8 cellular contexts compared by ENCODE assay signal in genomic region chr3:197711973-197712707, GRCh38. TPM values are rescaled to one million over a fixed set of nuclear protein-coding genes. Genes with fewer than 3 reads are reported as not detected.
DNase-seq lines count a peak whose midpoint lies in the region; ATAC-seq and TF ChIP-seq lines count a peak whose summit lies in the region.

No MANE protein-coding gene starts in this region.

- ATAC-seq in GM18519 (IDR thresholded peaks at IDR 0.05; ENCODE audit: low FRiP score, unreplicated experiment) (peak; percentile 75), HG02973 (IDR thresholded peaks at IDR 0.05; ENCODE audit: unreplicated experiment) (peak; percentile 87)
- ATAC-seq in activated CD8-positive, alpha-beta memory T cell treated with anti-CD3 and anti-CD28 coated beads, Interleukin-2, amount 10 ng/mL, durations not matched to agents 7 days and 5 days = peak; percentile 100

- H3K36me3 ChIP-seq in endodermal cell (ENCODE audit: control insufficient read depth, insufficient read depth, low read length) = no peaks in the 10 kb centered on the region

- no peak overlapping the region for H3K4me3 ChIP-seq in endodermal cell (ENCODE audit: low read length)

- CTCF ChIA-PET in activated CD8-positive, alpha-beta memory T cell treated with anti-CD3 and anti-CD28 coated beads, Interleukin-2, amount 10 ng/mL, durations not matched to agents 7 days and 5 days (lab: Charles Lee) = interaction anchor here (0.6 to 3.2 kb wide), 8 partner anchors 9 to 455 kb away, joined by 3 to 15 read pairs (median 3); partner anchors contain the start of gene RUBCN

- peaks cover 34% of the 10 kb centered on the region for H3K36me3 Mint-ChIP-seq in activated CD8-positive, alpha-beta memory T cell treated with anti-CD3 and anti-CD28 coated beads, Interleukin-2, amount 10 ng/mL, durations not matched to agents 7 days and 5 days
- H3K36me3 Mint-ChIP-seq in endodermal cell (ENCODE audit: low read depth) (peaks cover 38% of the 10 kb centered on the region), mesothelial cell of epicardium (peaks cover 6% of the 10 kb centered on the region)

- H3K27me3 ChIP-seq in endodermal cell (ENCODE audit: control insufficient read depth, insufficient read depth, low read length, poor library complexity, severe bottlenecking) = no peaks in the 10 kb centered on the region

- peaks cover 7% of the 10 kb centered on the region for H3K9me3 ChIP-seq in endodermal cell (ENCODE audit: control insufficient read depth, low read length)

- H3K4me1 ChIP-seq in endodermal cell (ENCODE audit: control insufficient read depth, insufficient read depth, low read length) = no peaks in the 10 kb centered on the region

- DNase-seq in NK-92 (lab: John Stamatoyannopoulos, UW; ENCODE audit: unreplicated experiment) (peak; percentile 22), endodermal cell (peak; percentile 88), mesothelial cell of epicardium (ENCODE audit: low spot score in 2 of 2, unreplicated experiment in 2 of 2) (peak; percentile 58 to 77), NCI-H128 (lab: John Stamatoyannopoulos, UW; ENCODE audit: unreplicated experiment) (no peak)
- peak; percentile 95 for DNase-seq in activated CD8-positive, alpha-beta memory T cell treated with anti-CD3 and anti-CD28 coated beads, Interleukin-2, amount 10 ng/mL, durations not matched to agents 7 days and 5 days
- peak; percentile 72 for DNase-seq in stimulated activated CD8-positive, alpha-beta memory T cell treated with anti-CD3 and anti-CD28 coated beads, Interleukin-15, amount 100 ng/mL, for 1 hour (ENCODE audit: low read depth)

- H3K27ac Mint-ChIP-seq in activated CD8-positive, alpha-beta memory T cell treated with anti-CD3 and anti-CD28 coated beads, Interleukin-2, amount 10 ng/mL, durations not matched to agents 7 days and 5 days = peak overlapping the region; percentile 100
- H3K27ac Mint-ChIP-seq in endodermal cell = peak overlapping the region; percentile 81
- peak overlapping the region; percentile 99 for H3K27ac Mint-ChIP-seq in mesothelial cell of epicardium

- no peaks in the 10 kb centered on the region for H3K9me3 Mint-ChIP-seq in activated CD8-positive, alpha-beta memory T cell treated with anti-CD3 and anti-CD28 coated beads, Interleukin-2, amount 10 ng/mL, durations not matched to agents 7 days and 5 days (ENCODE audit: low read depth)
- peaks cover 5% of the 10 kb centered on the region for H3K9me3 Mint-ChIP-seq in endodermal cell
- H3K9me3 Mint-ChIP-seq in mesothelial cell of epicardium = no peaks in the 10 kb centered on the region

- H3K27ac ChIP-seq in endodermal cell (ENCODE audit: low read depth, low read length) = peak overlapping the region; percentile 74

- no peaks in the 10 kb centered on the region for H3K27me3 Mint-ChIP-seq in activated CD8-positive, alpha-beta memory T cell treated with anti-CD3 and anti-CD28 coated beads, Interleukin-2, amount 10 ng/mL, durations not matched to agents 7 days and 5 days
- H3K27me3 Mint-ChIP-seq in endodermal cell (ENCODE audit: insufficient read depth) = no peaks in the 10 kb centered on the region
- H3K27me3 Mint-ChIP-seq in mesothelial cell of epicardium (ENCODE audit: low read depth) = no peaks in the 10 kb centered on the region

- H3K4me3 Mint-ChIP-seq in activated CD8-positive, alpha-beta memory T cell treated with anti-CD3 and anti-CD28 coated beads, Interleukin-2, amount 10 ng/mL, durations not matched to agents 7 days and 5 days = peak overlapping the region; percentile 77
- no peak overlapping the region for H3K4me3 Mint-ChIP-seq in endodermal cell
- peak overlapping the region; percentile 64 for H3K4me3 Mint-ChIP-seq in mesothelial cell of epicardium

- WGBS in endodermal cell (ENCODE audit: insufficient coverage in 1 of 2, insufficient read length in 1 of 2), 2 experiments = 31 to 52% methylated on average over 7 to 9 of the region's 9 CpGs

- H3K9ac ChIP-seq in endodermal cell (ENCODE audit: extremely low read depth, low read length, poor library complexity, severe bottlenecking) = peak overlapping the region; percentile 16

- TF ChIP-seq CTCF in endodermal cell (conservative IDR thresholded peaks at IDR 0.05) (no peak), mesothelial cell of epicardium (IDR thresholded peaks at IDR 0.05; ENCODE audit: unreplicated experiment) (no peak)

- peaks cover 36% of the 10 kb centered on the region for H3K4me1 Mint-ChIP-seq in activated CD8-positive, alpha-beta memory T cell treated with anti-CD3 and anti-CD28 coated beads, Interleukin-2, amount 10 ng/mL, durations not matched to agents 7 days and 5 days
- peaks cover 6% of the 10 kb centered on the region for H3K4me1 Mint-ChIP-seq in endodermal cell
- peaks cover 19% of the 10 kb centered on the region for H3K4me1 Mint-ChIP-seq in mesothelial cell of epicardium

RNA-seq across cellular contexts. Expression of gene RUBCN, which starts 24.6 kb away (rescaled TPM):
- 10 to 100 TPM; 55.5 to 58.9 TPM for total RNA-seq in activated CD8-positive, alpha-beta memory T cell treated with anti-CD3 and anti-CD28 coated beads, Interleukin-2, amount 10 ng/mL, durations not matched to agents 7 days and 5 days
- 10 to 100 TPM; 17.2 to 18.3 TPM for total RNA-seq in endodermal cell
- 17.0 TPM for polyA plus RNA-seq in endodermal cell (2013, experiment 1 of 2)
- polyA plus RNA-seq in endodermal cell (2013, experiment 2 of 2) = 14.1 TPM
- 22.2 to 24.5 TPM (median 22.9 TPM) in 3 replicates for total RNA-seq in mesothelial cell of epicardium

RNA-seq across cellular contexts. Expression of gene FYTTD1, which starts 37.5 kb away (rescaled TPM):
- total RNA-seq in activated CD8-positive, alpha-beta memory T cell treated with anti-CD3 and anti-CD28 coated beads, Interleukin-2, amount 10 ng/mL, durations not matched to agents 7 days and 5 days = 10 to 100 TPM; 35.5 to 50.5 TPM
- total RNA-seq in endodermal cell (10 to 100 TPM; 39.0 to 41.5 TPM), mesothelial cell of epicardium (57.1 to 62.7 TPM (median 62.2 TPM) in 3 replicates)
- polyA plus RNA-seq in endodermal cell (2013, experiment 1 of 2) = 42.7 TPM
- polyA plus RNA-seq in endodermal cell (2013, experiment 2 of 2) = 38.0 TPM
